In genomic region chr15:47766406-47766805, GRCh38 we compare ENCODE assay signal across 3 cellular contexts.
A peak's percentile ranks its signal among the peaks of the same experiment; 100 is the strongest.
TF ChIP-seq lines count a peak whose summit lies in the region.

No MANE protein-coding gene starts in this region.

TF ChIP-seq in liver, 16 proteins besides CTCF, POLR2A, EP300 and RAD21:
- no peak for TF ChIP-seq TAF1 (conservative IDR thresholded peaks at IDR 0.05)
- TF ChIP-seq FOXA1 (IDR thresholded peaks at IDR 0.05), result no peak
- no peak for TF ChIP-seq MAX (IDR thresholded peaks at IDR 0.05)
- peak; percentile 58 for TF ChIP-seq REST (IDR thresholded peaks at IDR 0.05)
- TF ChIP-seq SP1 (IDR thresholded peaks at IDR 0.05), result no peak
- TF ChIP-seq YY1 (IDR thresholded peaks at IDR 0.05), result no peak
TF ChIP-seq in liver: peak in this region for 1.

TF ChIP-seq in HepG2, 621 proteins besides CTCF, POLR2A, EP300 and RAD21:
- TF ChIP-seq SIX4 (CRISPR knock-in tag; IDR thresholded peaks at IDR 0.05) (no peak), ZNF879 (CRISPR knock-in tag; IDR thresholded peaks at IDR 0.05) (no peak), ZBTB7B (CRISPR knock-in tag; IDR thresholded peaks at IDR 0.05) (no peak), PBX2 (CRISPR knock-in tag; IDR thresholded peaks at IDR 0.05) (no peak), TCF7 (IDR thresholded peaks at IDR 0.05; ENCODE audit: low read depth) (no peak), ZNF205 (CRISPR knock-in tag; IDR thresholded peaks at IDR 0.05) (no peak), ZBTB7A (CRISPR knock-in tag; IDR thresholded peaks at IDR 0.05) (no peak), FOXA1 (IDR thresholded peaks at IDR 0.05) (no peak), FOXA1 (CRISPR knock-in tag; IDR thresholded peaks at IDR 0.05) (no peak), ZNF558 (CRISPR knock-in tag; IDR thresholded peaks at IDR 0.05; ENCODE audit: borderline replicate concordance) (no peak), ARID2 (CRISPR knock-in tag; IDR thresholded peaks at IDR 0.05; ENCODE audit: borderline replicate concordance) (no peak), TFE3 (CRISPR knock-in tag; IDR thresholded peaks at IDR 0.05) (no peak), AKAP8 (CRISPR knock-in tag; IDR thresholded peaks at IDR 0.05) (no peak), UBTF (CRISPR knock-in tag; IDR thresholded peaks at IDR 0.05) (no peak), MED8 (CRISPR knock-in tag; IDR thresholded peaks at IDR 0.05; ENCODE audit: insufficient replicate concordance) (no peak), E2F5 (CRISPR knock-in tag; conservative IDR thresholded peaks at IDR 0.05) (no peak), ERF (CRISPR knock-in tag; IDR thresholded peaks at IDR 0.05) (no peak), MTA1 (CRISPR knock-in tag; IDR thresholded peaks at IDR 0.05; ENCODE audit: borderline replicate concordance) (no peak), IRF2 (CRISPR knock-in tag; IDR thresholded peaks at IDR 0.05) (no peak), PRDM15 (CRISPR knock-in tag; IDR thresholded peaks at IDR 0.05) (no peak), MXI1 (IDR thresholded peaks at IDR 0.05; ENCODE audit: borderline replicate concordance, low read depth, low read length) (no peak)

TF ChIP-seq in Ishikawa, 13 proteins besides CTCF, POLR2A, EP300 and RAD21:
- TF ChIP-seq EGR1 (IDR thresholded peaks at IDR 0.05) (no peak), REST (IDR thresholded peaks at IDR 0.05; ENCODE audit: low read depth) (peak; percentile 32; the same call in 1 of the 2 replicates)
